Comparison of ENCODE assay signal across 19 cellular contexts in genomic region chr1:15583016-15583706, GRCh38. TPM values are rescaled to one million over a fixed set of nuclear protein-coding genes. Genes with fewer than 3 reads are reported as not detected.
DNase-seq lines count a peak whose midpoint lies in the region; ATAC-seq, FAIRE-seq and TF ChIP-seq lines count a peak whose summit lies in the region.
"Had no signal": no experiment of that assay in that cellular context is flagged by ENCODE, and none has a peak within 500 bp of the region (broad histone marks: within the 10 kb centered on the region; RNA-seq: fewer than 3 reads in every experiment).

No MANE protein-coding gene starts in this region.

- H3K14ac ChIP-seq in H9 (ENCODE audit: insufficient read depth, low read length) = no peak overlapping the region

- H2AFZ ChIP-seq in HepG2 (ENCODE audit: low read length) (no peak overlapping the region), H9 (ENCODE audit: low read length) (no peak overlapping the region)

- DNase-seq in activated naive CD4-positive, alpha-beta T cell treated with anti-CD3 and anti-CD28 coated beads, Interleukin-2, amount 10 ng/mL, durations not matched to agents 7 days and 5 days = no peak
- DNase-seq in activated naive CD4-positive, alpha-beta T cell treated with Interleukin-2 at 50 U/mL for 16 hours = no peak
- no peak for DNase-seq in activated B cell treated with CpG ODN at 0.5 μM for 24 hours
- DNase-seq in HepG2 (ENCODE audit: low spot score) = no peak
- no peak for DNase-seq in stimulated activated naive CD8-positive, alpha-beta T cell treated with anti-CD3 and anti-CD28 coated beads, Interleukin-15, amount 100 ng/mL, for 72 hours
- no peak for DNase-seq in uterus
- no peak for DNase-seq in H9
- DNase-seq in AG20443 (ENCODE audit: low spot score) = no peak
- DNase-seq: activated CD4-positive, alpha-beta T cell treated with anti-CD3 and anti-CD28 coated beads for 1 hour; activated effector memory CD4-positive, alpha-beta T cell treated with Interleukin-2 at 50 U/mL for 16 hours; erythroblast; GDM1; KG1; NCI-H1105 treated with DMSO at 0.1 percent for 48 hours; substantia nigra had no signal

- H3K4me1 Mint-ChIP-seq in activated naive CD4-positive, alpha-beta T cell treated with anti-CD3 and anti-CD28 coated beads, Interleukin-2, amount 10 ng/mL, durations not matched to agents 7 days and 5 days = peaks cover 57% of the 10 kb centered on the region
- H3K4me1 Mint-ChIP-seq in activated B cell treated with CpG ODN at 0.5 μM for 24 hours = peaks cover 34% of the 10 kb centered on the region
- peaks cover 62% of the 10 kb centered on the region for H3K4me1 Mint-ChIP-seq in stimulated activated naive CD8-positive, alpha-beta T cell treated with anti-CD3 and anti-CD28 coated beads, Interleukin-15, amount 100 ng/mL, for 72 hours
- peaks cover 12% of the 10 kb centered on the region in 2 experiments for H3K4me1 Mint-ChIP-seq in H9

- no peak overlapping the region for H4K5ac ChIP-seq in H9 (ENCODE audit: insufficient read length, low read depth, low read length)

- H3K27me3 ChIP-seq in HepG2 (ENCODE audit: control insufficient read depth in 1 of 2, insufficient read depth in 2 of 2, low read length in 2 of 2) = no peaks in the 10 kb centered on the region
- no peaks in the 10 kb centered on the region for H3K27me3 ChIP-seq in uterus
- H3K27me3 ChIP-seq in H9 (ENCODE audit: insufficient read depth, low read length) = no peaks in the 10 kb centered on the region

- H3K79me2 ChIP-seq in HepG2 (ENCODE audit: insufficient read depth, low read length) (peaks cover 28% of the 10 kb centered on the region), H9 (ENCODE audit: insufficient read depth, low read length) (no peaks in the 10 kb centered on the region)

- WGBS in HepG2 (ENCODE audit: low lambda C conversion rate) = 77% methylated on average over 9 of the region's 18 CpGs
- WGBS in H9 (ENCODE audit: extremely low coverage, insufficient read length, low lambda C conversion rate) = no CpG with 5 or more reads among the region's 18 CpGs

- TF ChIP-seq EP300 in HepG2 (IDR thresholded peaks at IDR 0.05; ENCODE audit: low read depth in 2 of 2, low read length in 2 of 2) (no peak), HepG2 (CRISPR knock-in tag; IDR thresholded peaks at IDR 0.05; ENCODE audit: borderline replicate concordance) (no peak)

- H3K4ac ChIP-seq in H9 (ENCODE audit: low read depth, low read length) = no peak overlapping the region

- intact Hi-C loops in activated B cell treated with CpG ODN at 0.5 μM for 24 hours (cut with micrococcal nuclease) = no loop called here
- intact Hi-C loops in HepG2 (cut with micrococcal nuclease; ENCODE audit: unreplicated experiment) = loop anchor here (5.0 kb wide), 1 partner anchor 44 kb away; no protein-coding TSS in a partner anchor
- intact Hi-C loops in uterus (cut with DNase I; ENCODE audit: low total_unique reads) = no loop called here

- no peak overlapping the region for H2AK5ac ChIP-seq in H9 (ENCODE audit: insufficient read length, low read length)

- no peaks in the 10 kb centered on the region for H3K79me1 ChIP-seq in H9 (ENCODE audit: insufficient read depth, low read depth, low read length, poor library complexity, severe bottlenecking)

- H2BK120ac ChIP-seq in H9 (ENCODE audit: low read depth, low read length, poor library complexity, severe bottlenecking) = no peak overlapping the region

- no peak overlapping the region for H3K27ac ChIP-seq in HepG2 (ENCODE audit: extremely low read length, insufficient read depth, low read length)
- no peak overlapping the region for H3K27ac ChIP-seq in uterus
- no peak overlapping the region for H3K27ac ChIP-seq in H9 (ENCODE audit: insufficient read length, low read depth, low read length)
- H3K27ac ChIP-seq: HL-60 had no signal

- H2BK12ac ChIP-seq in H9 (ENCODE audit: insufficient read length, low read depth, low read length) = no peak overlapping the region

- H3K27me3 Mint-ChIP-seq in activated naive CD4-positive, alpha-beta T cell treated with anti-CD3 and anti-CD28 coated beads, Interleukin-2, amount 10 ng/mL, durations not matched to agents 7 days and 5 days = no peaks in the 10 kb centered on the region
- H3K27me3 Mint-ChIP-seq in activated B cell treated with CpG ODN at 0.5 μM for 24 hours = no peaks in the 10 kb centered on the region
- no peaks in the 10 kb centered on the region for H3K27me3 Mint-ChIP-seq in stimulated activated naive CD8-positive, alpha-beta T cell treated with anti-CD3 and anti-CD28 coated beads, Interleukin-15, amount 100 ng/mL, for 72 hours
- peaks cover 3% of the 10 kb centered on the region for H3K27me3 Mint-ChIP-seq in H9 (ENCODE audit: low read depth)

- TF ChIP-seq POLR2A in HepG2 (IDR thresholded peaks at IDR 0.05; ENCODE audit: insufficient read depth in 1 of 2, low read depth in 2 of 2, low read length in 2 of 2) = no peak
- TF ChIP-seq POLR2A in uterus (IDR thresholded peaks at IDR 0.05) = no peak

- peaks cover 34% of the 10 kb centered on the region for H3K36me3 Mint-ChIP-seq in activated naive CD4-positive, alpha-beta T cell treated with anti-CD3 and anti-CD28 coated beads, Interleukin-2, amount 10 ng/mL, durations not matched to agents 7 days and 5 days
- H3K36me3 Mint-ChIP-seq in activated B cell treated with CpG ODN at 0.5 μM for 24 hours (ENCODE audit: low read depth) (peaks cover 11% of the 10 kb centered on the region), H9 (ENCODE audit: insufficient read depth in 1 of 3, low read depth in 3 of 3) (peaks cover 0 to under 1% (median 0%) of the 10 kb centered on the region in 3 experiments; a peak in 2 of 7 replicates)
- H3K36me3 Mint-ChIP-seq: brain had no signal

- no TSS peak for BruUV-seq in HepG2 (replicated peaks; lab: Mats Ljungman, UMichigan)

- H3K4me3 ChIP-seq in HepG2 (replicated peaks in 1 of 3; ENCODE audit: insufficient read depth in 1 of 3, low read depth in 2 of 3, low read length in 3 of 3) (peak overlapping the region; percentile 72 to 85 (median 84)), uterus (no peak overlapping the region)
- H3K4me3 ChIP-seq: lung had no signal

- H3K9ac ChIP-seq in HepG2 (ENCODE audit: insufficient read depth, low read depth, low read length) = peak overlapping the region; percentile 99
- no peak overlapping the region for H3K9ac ChIP-seq in H9 (ENCODE audit: extremely low read depth, insufficient read length, low read length)

- TF ChIP-seq CTCF in activated B cell treated with CpG ODN at 0.5 μM for 24 hours (IDR thresholded peaks at IDR 0.05) = no peak
- peak; percentile 34 for TF ChIP-seq CTCF in HepG2 (CRISPR knock-in tag; IDR thresholded peaks at IDR 0.05)
- TF ChIP-seq CTCF in uterus (IDR thresholded peaks at IDR 0.05) = no peak
- no peak for TF ChIP-seq CTCF in H9 (conservative IDR thresholded peaks at IDR 0.05)

- H3K36me3 ChIP-seq in HepG2 (replicated peaks in 1 of 2; ENCODE audit: control insufficient read depth in 1 of 2, insufficient read depth in 2 of 2, low read length in 2 of 2) = peaks cover 18 to 22% of the 10 kb centered on the region in 2 experiments
- no peaks in the 10 kb centered on the region for H3K36me3 ChIP-seq in uterus

- in situ Hi-C loops in HepG2 (cut with HindIII; ENCODE audit: extremely low pct_ligation_motif_present, low pct_unique_long_range_greater_than_20kb) = no loop called here

- H3K4me2 ChIP-seq in HepG2 (ENCODE audit: low read depth, low read length) = peak overlapping the region; percentile 79
- H3K4me2 ChIP-seq in H9 (ENCODE audit: insufficient read depth, insufficient read length, low read length) = no peak overlapping the region

- H3K23me2 ChIP-seq in H9 (ENCODE audit: insufficient read length, low read depth, low read length, poor library complexity, severe bottlenecking) = no peaks in the 10 kb centered on the region

- TF ChIP-seq RAD21 in HepG2 (CRISPR knock-in tag; IDR thresholded peaks at IDR 0.05) = no peak

- POLR2A ChIA-PET in activated B cell treated with CpG ODN at 0.5 μM for 24 hours (lab: Charles Lee) (interaction anchor here (1.1 to 2.2 kb wide), 2 partner anchors 12 to 21 kb away, joined by 6 to 7 read pairs; no protein-coding TSS in a partner anchor), HepG2 (lab: Yijun Ruan, JAX) (interaction anchor here (1.1 to 2.7 kb wide), 6 partner anchors 10 to 153 kb away, joined by 4 to 24 read pairs (median 8); partner anchors contain the start of genes DDI2, DNAJC16 and SLC25A34)

- no peak for ATAC-seq in activated B cell treated with CpG ODN at 0.5 μM for 24 hours (ENCODE audit: low read depth)
- no peak for ATAC-seq in HepG2
- ATAC-seq in stimulated activated naive CD8-positive, alpha-beta T cell treated with anti-CD3 and anti-CD28 coated beads, Interleukin-15, amount 100 ng/mL, for 72 hours = no peak

- peak overlapping the region; percentile 73 for H3K4me3 Mint-ChIP-seq in activated naive CD4-positive, alpha-beta T cell treated with anti-CD3 and anti-CD28 coated beads, Interleukin-2, amount 10 ng/mL, durations not matched to agents 7 days and 5 days
- H3K4me3 Mint-ChIP-seq in activated B cell treated with CpG ODN at 0.5 μM for 24 hours (peak overlapping the region; percentile 24), H9 (no peak overlapping the region)
- peak overlapping the region; percentile 85 to 92 for H3K4me3 Mint-ChIP-seq in stimulated activated naive CD8-positive, alpha-beta T cell treated with anti-CD3 and anti-CD28 coated beads, Interleukin-15, amount 100 ng/mL, for 72 hours

- no peak overlapping the region for H4K8ac ChIP-seq in H9 (replicated peaks; ENCODE audit: insufficient read length, low read depth, low read length)

- no peak for FAIRE-seq in HepG2 (lab: Jason Lieb, UNC)
- FAIRE-seq: GM12892 had no signal

- no peak overlapping the region for H3K56ac ChIP-seq in H9 (ENCODE audit: insufficient read length, low read depth, low read length)

- H3K23ac ChIP-seq in H9 (ENCODE audit: insufficient read length, low read depth, low read length) = no peak overlapping the region

- no peak overlapping the region for H2BK5ac ChIP-seq in H9 (ENCODE audit: insufficient read length, low read length)

- H3K4me1 ChIP-seq in HepG2 (ENCODE audit: insufficient read depth, low read length) = peaks cover 52% of the 10 kb centered on the region
- no peaks in the 10 kb centered on the region for H3K4me1 ChIP-seq in uterus
- no peaks in the 10 kb centered on the region for H3K4me1 ChIP-seq in H9 (ENCODE audit: insufficient read depth, low read length)

- no peak overlapping the region for H4K91ac ChIP-seq in H9 (ENCODE audit: insufficient read length, low read depth, low read length)

- no peak overlapping the region for H3K18ac ChIP-seq in H9 (ENCODE audit: insufficient read length, low read depth, low read length)

- no peak overlapping the region for H2BK20ac ChIP-seq in H9 (ENCODE audit: low read depth, low read length, poor library complexity, severe bottlenecking)

- no peaks in the 10 kb centered on the region for H4K20me1 ChIP-seq in HepG2 (ENCODE audit: insufficient read depth, low read length)
- H4K20me1 ChIP-seq in H9 (ENCODE audit: control insufficient read depth, insufficient read depth, insufficient read length) = no peaks in the 10 kb centered on the region

- H2BK15ac ChIP-seq in H9 (ENCODE audit: low read depth, low read length) = no peak overlapping the region

- H3K27ac Mint-ChIP-seq in activated naive CD4-positive, alpha-beta T cell treated with anti-CD3 and anti-CD28 coated beads, Interleukin-2, amount 10 ng/mL, durations not matched to agents 7 days and 5 days = peak overlapping the region; percentile 78
- H3K27ac Mint-ChIP-seq in activated B cell treated with CpG ODN at 0.5 μM for 24 hours (no peak overlapping the region), H9 (no peak overlapping the region; a peak in 1 of 7 replicates)
- peak overlapping the region in 1 of 2 donors; percentile 97 for H3K27ac Mint-ChIP-seq in stimulated activated naive CD8-positive, alpha-beta T cell treated with anti-CD3 and anti-CD28 coated beads, Interleukin-15, amount 100 ng/mL, for 72 hours
- H3K27ac Mint-ChIP-seq: brain had no signal

- H3K9me3 Mint-ChIP-seq in activated naive CD4-positive, alpha-beta T cell treated with anti-CD3 and anti-CD28 coated beads, Interleukin-2, amount 10 ng/mL, durations not matched to agents 7 days and 5 days = no peaks in the 10 kb centered on the region
- H3K9me3 Mint-ChIP-seq in activated B cell treated with CpG ODN at 0.5 μM for 24 hours (no peaks in the 10 kb centered on the region), H9 (no peaks in the 10 kb centered on the region)
- H3K9me3 Mint-ChIP-seq in stimulated activated naive CD8-positive, alpha-beta T cell treated with anti-CD3 and anti-CD28 coated beads, Interleukin-15, amount 100 ng/mL, for 72 hours = no peaks in the 10 kb centered on the region

- no peak overlapping the region for H3T11ph ChIP-seq in H9 (ENCODE audit: low read length)

- CTCF ChIA-PET in activated naive CD4-positive, alpha-beta T cell treated with anti-CD3 and anti-CD28 coated beads, Interleukin-2, amount 10 ng/mL, durations not matched to agents 7 days and 5 days (lab: Charles Lee) = interaction anchor here (0.6 kb wide), 1 partner anchor 8 kb away, joined by 5 read pairs; no protein-coding TSS in a partner anchor
- CTCF ChIA-PET in activated B cell treated with CpG ODN at 0.5 μM for 24 hours (lab: Charles Lee) = no interaction called here
- CTCF ChIA-PET in HepG2 (lab: Yijun Ruan, JAX; ENCODE audit: low intra/inter-chr PET ratio, low total read pairs) = no interaction called here

- H3K9me3 ChIP-seq in HepG2 (ENCODE audit: low read length) (no peaks in the 10 kb centered on the region), uterus (no peaks in the 10 kb centered on the region), H9 (ENCODE audit: control insufficient read depth, low read depth, low read length) (no peaks in the 10 kb centered on the region)

RNA-seq across cellular contexts. Expression of gene AGMAT, which starts 1.7 kb away (rescaled TPM):
- total RNA-seq in activated B cell treated with CpG ODN at 0.5 μM for 24 hours = 8.1 TPM in 2 replicates
- 174 and 216 TPM in 2 replicates for total RNA-seq in HepG2 (2016; rRNA removed; fragmentation: Illumina TruSeq; extraction: Trizol)
- total RNA-seq in HepG2 (2016; cell fraction: cytosol; rRNA removed; fragmentation: Illumina TruSeq; extraction: Trizol; ENCODE audit: low read depth) = 22.0 and 25.2 TPM in 2 replicates
- total RNA-seq in HepG2 (2016; cell fraction: insoluble cytoplasmic fraction; rRNA removed; fragmentation: Illumina TruSeq; extraction: Trizol) = 174 and 209 TPM in 2 replicates
- total RNA-seq in HepG2 (2016; cell fraction: membrane; rRNA removed; fragmentation: Illumina TruSeq; extraction: Trizol) = 86.5 and 94.9 TPM in 2 replicates
- 61.7 and 71.0 TPM in 2 replicates for total RNA-seq in HepG2 (2016; cell fraction: nucleus; rRNA removed; fragmentation: Illumina TruSeq; extraction: Trizol)
- polyA plus RNA-seq in HepG2 (2011; rRNA removed) = 52.6 and 59.1 TPM in 2 replicates
- polyA plus RNA-seq in HepG2 (2011; cell fraction: cytosol; rRNA removed) = 56.4 and 64.1 TPM in 2 replicates
- polyA plus RNA-seq in HepG2 (2011; cell fraction: nucleus; rRNA removed) = 19.8 and 21.4 TPM in 2 replicates
- 42.6 and 66.8 TPM in 2 replicates for polyA plus RNA-seq in HepG2 (2012)
- polyA plus RNA-seq in HepG2 (2016; cell fraction: cytosol; fragmentation: Illumina TruSeq; extraction: Trizol; ENCODE audit: low read depth) = 17.9 and 21.4 TPM in 2 replicates
- 174 and 175 TPM in 2 replicates for polyA plus RNA-seq in HepG2 (2016; cell fraction: insoluble cytoplasmic fraction; fragmentation: Illumina TruSeq; extraction: Trizol; ENCODE audit: low read depth)
- polyA plus RNA-seq in HepG2 (2016; cell fraction: membrane; fragmentation: Illumina TruSeq; extraction: Trizol; ENCODE audit: low read depth) = 49.4 and 51.3 TPM in 2 replicates
- polyA plus RNA-seq in HepG2 (2016; cell fraction: nucleus; fragmentation: Illumina TruSeq; extraction: Trizol; ENCODE audit: insufficient read depth, low read depth) = 65.8 and 75.1 TPM in 2 replicates
- 29.8 and 85.0 TPM in 2 replicates for polyA minus RNA-seq in HepG2 (2011; rRNA and poly(A)+ RNA removed; ENCODE audit: low replicate concordance)
- polyA minus RNA-seq in HepG2 (2011; cell fraction: cytosol; rRNA and poly(A)+ RNA removed) = 46.5 and 48.4 TPM in 2 replicates
- 22.0 and 23.9 TPM in 2 replicates for polyA minus RNA-seq in HepG2 (2011; cell fraction: nucleus; rRNA and poly(A)+ RNA removed)
- 1 to 10 TPM in 1 of 4 donors, under 1 TPM in 1, not detected in 2; 0.27 to 1.4 TPM for total RNA-seq in uterus
- total RNA-seq in H9 (2021) = 4.0 TPM in 2 replicates

RNA-seq across cellular contexts. Expression of gene DDI2, which starts 34.1 kb away (rescaled TPM):
- total RNA-seq in activated B cell treated with CpG ODN at 0.5 μM for 24 hours (45.8 and 59.1 TPM in 2 replicates), HepG2 (2016; rRNA removed; fragmentation: Illumina TruSeq; extraction: Trizol) (25.7 and 34.0 TPM in 2 replicates), uterus (100 to 1,000 TPM in 1 of 4 donors, 10 to 100 TPM in 3; 26.2 to 115 (median 43.7) TPM), H9 (2021) (45.0 and 51.0 TPM in 2 replicates)
- 5.9 and 7.5 TPM in 2 replicates for total RNA-seq in HepG2 (2016; cell fraction: cytosol; rRNA removed; fragmentation: Illumina TruSeq; extraction: Trizol; ENCODE audit: low read depth)
- total RNA-seq in HepG2 (2016; cell fraction: insoluble cytoplasmic fraction; rRNA removed; fragmentation: Illumina TruSeq; extraction: Trizol) = 26.2 and 32.2 TPM in 2 replicates
- 11.2 and 13.9 TPM in 2 replicates for total RNA-seq in HepG2 (2016; cell fraction: membrane; rRNA removed; fragmentation: Illumina TruSeq; extraction: Trizol)
- total RNA-seq in HepG2 (2016; cell fraction: nucleus; rRNA removed; fragmentation: Illumina TruSeq; extraction: Trizol) = 41.5 and 50.4 TPM in 2 replicates
- polyA plus RNA-seq in HepG2 (2011; rRNA removed) = 8.5 and 10.1 TPM in 2 replicates
- polyA plus RNA-seq in HepG2 (2011; cell fraction: cytosol; rRNA removed) = 5.5 and 7.7 TPM in 2 replicates
- 19.8 and 23.2 TPM in 2 replicates for polyA plus RNA-seq in HepG2 (2011; cell fraction: nucleus; rRNA removed)
- 19.5 and 23.0 TPM in 2 replicates for polyA plus RNA-seq in HepG2 (2012)
- 1.1 and 1.3 TPM in 2 replicates for polyA plus RNA-seq in HepG2 (2016; cell fraction: cytosol; fragmentation: Illumina TruSeq; extraction: Trizol; ENCODE audit: low read depth)
- polyA plus RNA-seq in HepG2 (2016; cell fraction: insoluble cytoplasmic fraction; fragmentation: Illumina TruSeq; extraction: Trizol; ENCODE audit: low read depth) = 22.9 and 23.8 TPM in 2 replicates
- polyA plus RNA-seq in HepG2 (2016; cell fraction: membrane; fragmentation: Illumina TruSeq; extraction: Trizol; ENCODE audit: low read depth) = 2.7 and 3.3 TPM in 2 replicates
- 23.7 and 25.3 TPM in 2 replicates for polyA plus RNA-seq in HepG2 (2016; cell fraction: nucleus; fragmentation: Illumina TruSeq; extraction: Trizol; ENCODE audit: insufficient read depth, low read depth)
- polyA minus RNA-seq in HepG2 (2011; rRNA and poly(A)+ RNA removed; ENCODE audit: low replicate concordance) = 38.4 and 51.6 TPM in 2 replicates
- polyA minus RNA-seq in HepG2 (2011; cell fraction: cytosol; rRNA and poly(A)+ RNA removed) = 15.5 and 15.8 TPM in 2 replicates
- 118 and 145 TPM in 2 replicates for polyA minus RNA-seq in HepG2 (2011; cell fraction: nucleus; rRNA and poly(A)+ RNA removed)

RNA-seq across cellular contexts. Expression of gene DNAJC16, which starts 56.5 kb away (rescaled TPM):
- total RNA-seq in activated B cell treated with CpG ODN at 0.5 μM for 24 hours (35.5 and 35.9 TPM in 2 replicates), HepG2 (2016; rRNA removed; fragmentation: Illumina TruSeq; extraction: Trizol) (10.7 and 15.4 TPM in 2 replicates), uterus (10 to 100 TPM in 3 of 4 donors, 1 to 10 TPM in 1; 8.8 to 32.4 (median 27.5) TPM), H9 (2021) (20.7 and 22.1 TPM in 2 replicates)
- total RNA-seq in HepG2 (2016; cell fraction: cytosol; rRNA removed; fragmentation: Illumina TruSeq; extraction: Trizol; ENCODE audit: low read depth) = 7.3 and 7.8 TPM in 2 replicates
- total RNA-seq in HepG2 (2016; cell fraction: insoluble cytoplasmic fraction; rRNA removed; fragmentation: Illumina TruSeq; extraction: Trizol) = 7.8 and 13.6 TPM in 2 replicates
- 5.1 and 5.5 TPM in 2 replicates for total RNA-seq in HepG2 (2016; cell fraction: membrane; rRNA removed; fragmentation: Illumina TruSeq; extraction: Trizol)
- 15.6 and 16.7 TPM in 2 replicates for total RNA-seq in HepG2 (2016; cell fraction: nucleus; rRNA removed; fragmentation: Illumina TruSeq; extraction: Trizol)
- polyA plus RNA-seq in HepG2 (2011; rRNA removed) = 11.4 and 11.7 TPM in 2 replicates
- 3.9 and 5.8 TPM in 2 replicates for polyA plus RNA-seq in HepG2 (2011; cell fraction: cytosol; rRNA removed)
- 7.8 and 8.8 TPM in 2 replicates for polyA plus RNA-seq in HepG2 (2011; cell fraction: nucleus; rRNA removed)
- polyA plus RNA-seq in HepG2 (2012) = 12.0 and 15.5 TPM in 2 replicates
- polyA plus RNA-seq in HepG2 (2016; cell fraction: cytosol; fragmentation: Illumina TruSeq; extraction: Trizol; ENCODE audit: low read depth) = 0.53 and 0.67 TPM in 2 replicates
- 6.7 and 7.3 TPM in 2 replicates for polyA plus RNA-seq in HepG2 (2016; cell fraction: insoluble cytoplasmic fraction; fragmentation: Illumina TruSeq; extraction: Trizol; ENCODE audit: low read depth)
- 1.7 and 3.2 TPM in 2 replicates for polyA plus RNA-seq in HepG2 (2016; cell fraction: membrane; fragmentation: Illumina TruSeq; extraction: Trizol; ENCODE audit: low read depth)
- 19.2 and 21.4 TPM in 2 replicates for polyA plus RNA-seq in HepG2 (2016; cell fraction: nucleus; fragmentation: Illumina TruSeq; extraction: Trizol; ENCODE audit: insufficient read depth, low read depth)
- polyA minus RNA-seq in HepG2 (2011; rRNA and poly(A)+ RNA removed; ENCODE audit: low replicate concordance) = 20.6 and 25.6 TPM in 2 replicates
- 12.1 and 19.7 TPM in 2 replicates for polyA minus RNA-seq in HepG2 (2011; cell fraction: cytosol; rRNA and poly(A)+ RNA removed)
- 14.9 and 20.4 TPM in 2 replicates for polyA minus RNA-seq in HepG2 (2011; cell fraction: nucleus; rRNA and poly(A)+ RNA removed)

RNA-seq across cellular contexts. Expression of gene CASP9, which starts 59.1 kb away (rescaled TPM):
- total RNA-seq in activated B cell treated with CpG ODN at 0.5 μM for 24 hours (13.4 and 15.7 TPM in 2 replicates), HepG2 (2016; rRNA removed; fragmentation: Illumina TruSeq; extraction: Trizol) (8.5 and 12.3 TPM in 2 replicates), uterus (10 to 100 TPM in 2 of 4 donors, 1 to 10 TPM in 2; 2.6 to 16.0 (median 8.1) TPM), H9 (2021) (15.9 and 17.2 TPM in 2 replicates)
- 1.1 and 1.3 TPM in 2 replicates for total RNA-seq in HepG2 (2016; cell fraction: cytosol; rRNA removed; fragmentation: Illumina TruSeq; extraction: Trizol; ENCODE audit: low read depth)
- total RNA-seq in HepG2 (2016; cell fraction: insoluble cytoplasmic fraction; rRNA removed; fragmentation: Illumina TruSeq; extraction: Trizol) = 10.1 and 11.4 TPM in 2 replicates
- 3.7 and 4.1 TPM in 2 replicates for total RNA-seq in HepG2 (2016; cell fraction: membrane; rRNA removed; fragmentation: Illumina TruSeq; extraction: Trizol)
- total RNA-seq in HepG2 (2016; cell fraction: nucleus; rRNA removed; fragmentation: Illumina TruSeq; extraction: Trizol) = 4.9 and 5.2 TPM in 2 replicates
- polyA plus RNA-seq in HepG2 (2011; rRNA removed) = 11.5 and 13.1 TPM in 2 replicates
- polyA plus RNA-seq in HepG2 (2011; cell fraction: cytosol; rRNA removed) = 10.4 and 11.1 TPM in 2 replicates
- polyA plus RNA-seq in HepG2 (2011; cell fraction: nucleus; rRNA removed) = 24.0 and 32.3 TPM in 2 replicates
- polyA plus RNA-seq in HepG2 (2012) = 4.9 and 7.1 TPM in 2 replicates
- 1.5 and 1.9 TPM in 2 replicates for polyA plus RNA-seq in HepG2 (2016; cell fraction: cytosol; fragmentation: Illumina TruSeq; extraction: Trizol; ENCODE audit: low read depth)
- 11.9 and 12.9 TPM in 2 replicates for polyA plus RNA-seq in HepG2 (2016; cell fraction: insoluble cytoplasmic fraction; fragmentation: Illumina TruSeq; extraction: Trizol; ENCODE audit: low read depth)
- polyA plus RNA-seq in HepG2 (2016; cell fraction: membrane; fragmentation: Illumina TruSeq; extraction: Trizol; ENCODE audit: low read depth) = 3.7 and 4.2 TPM in 2 replicates
- 12.8 and 13.5 TPM in 2 replicates for polyA plus RNA-seq in HepG2 (2016; cell fraction: nucleus; fragmentation: Illumina TruSeq; extraction: Trizol; ENCODE audit: insufficient read depth, low read depth)
- 14.4 and 219 TPM in 2 replicates for polyA minus RNA-seq in HepG2 (2011; rRNA and poly(A)+ RNA removed; ENCODE audit: low replicate concordance)
- polyA minus RNA-seq in HepG2 (2011; cell fraction: cytosol; rRNA and poly(A)+ RNA removed) = 6.1 and 6.7 TPM in 2 replicates
- 5.2 and 6.5 TPM in 2 replicates for polyA minus RNA-seq in HepG2 (2011; cell fraction: nucleus; rRNA and poly(A)+ RNA removed)

Comparison
In these comparisons a context has a peak if more than half of its experiments do, and no peak if none do; other contexts are left out.
1. H3K4me3 Mint-ChIP-seq: peak in activated naive CD4-positive, alpha-beta T cell treated with anti-CD3 and anti-CD28 coated beads, Interleukin-2, amount 10 ng/mL, durations not matched to agents 7 days and 5 days (single experiment), activated B cell treated with CpG ODN at 0.5 μM for 24 hours (single experiment) and stimulated activated naive CD8-positive, alpha-beta T cell treated with anti-CD3 and anti-CD28 coated beads, Interleukin-15, amount 100 ng/mL, for 72 hours (2 of 2); none in H9 (0 of 2).
2. H3K4me3 ChIP-seq: peak in HepG2 (3 of 3); none in uterus (0 of 2).